ENCODE assay signal across 8 cellular contexts in genomic region chr19:43575156-43575950, GRCh38. TPM values are rescaled to one million over a fixed set of nuclear protein-coding genes. Genes with fewer than 3 reads are reported as not detected.
DNase-seq lines count a peak whose midpoint lies in the region; ATAC-seq and TF ChIP-seq lines count a peak whose summit lies in the region.

TSS of gene PINLYP (plus strand) at chr19:43575801. CDS start at chr19:43577192, 1,391 bp downstream.
A gene with protein sequence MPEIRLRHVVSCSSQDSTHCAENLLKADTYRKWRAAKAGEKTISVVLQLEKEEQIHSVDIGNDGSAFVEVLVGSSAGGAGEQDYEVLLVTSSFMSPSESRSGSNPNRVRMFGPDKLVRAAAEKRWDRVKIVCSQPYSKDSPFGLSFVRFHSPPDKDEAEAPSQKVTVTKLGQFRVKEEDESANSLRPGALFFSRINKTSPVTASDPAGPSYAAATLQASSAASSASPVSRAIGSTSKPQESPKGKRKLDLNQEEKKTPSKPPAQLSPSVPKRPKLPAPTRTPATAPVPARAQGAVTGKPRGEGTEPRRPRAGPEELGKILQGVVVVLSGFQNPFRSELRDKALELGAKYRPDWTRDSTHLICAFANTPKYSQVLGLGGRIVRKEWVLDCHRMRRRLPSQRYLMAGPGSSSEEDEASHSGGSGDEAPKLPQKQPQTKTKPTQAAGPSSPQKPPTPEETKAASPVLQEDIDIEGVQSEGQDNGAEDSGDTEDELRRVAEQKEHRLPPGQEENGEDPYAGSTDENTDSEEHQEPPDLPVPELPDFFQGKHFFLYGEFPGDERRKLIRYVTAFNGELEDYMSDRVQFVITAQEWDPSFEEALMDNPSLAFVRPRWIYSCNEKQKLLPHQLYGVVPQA (minus strand): TSS chr19:43575527. CDS start chr19:43575458, 69 bp downstream.

- POLR2A ChIA-PET in WTC11 (lab: Charles Lee): interaction anchor here (1.0 kb wide), 1 partner anchor 19 kb away, joined by 4 read pairs; no protein-coding TSS in a partner anchor

- H3K27me3 Mint-ChIP-seq in WTC11 (ENCODE audit: low read depth) (no peaks in the 10 kb centered on the region; the same call in none of the 2 replicates), immature natural killer cell (ENCODE audit: low read depth in 3 of 3) (peaks cover 9 to 17% (median 15%) of the 10 kb centered on the region in 3 donors)

- H3K9me3 Mint-ChIP-seq in WTC11: no peaks in the 10 kb centered on the region
- no peaks in the 10 kb centered on the region for H3K9me3 Mint-ChIP-seq in immature natural killer cell

- no peak for TF ChIP-seq CTCF in WTC11 (IDR thresholded peaks at IDR 0.05)
- TF ChIP-seq CTCF in cardiac fibroblast (IDR thresholded peaks at IDR 0.05; ENCODE audit: low read depth, low read length): no peak

- in situ Hi-C loops in ACHN (cut with HindIII; ENCODE audit: low pct_ligation_motif_present, low pct_unique_long_range_greater_than_20kb, low sequenced_read_pairs): no loop called here

- ATAC-seq in GM18873 (IDR thresholded peaks at IDR 0.05; ENCODE audit: low FRiP score, unreplicated experiment) (peak; percentile 86), HG03139 (IDR thresholded peaks at IDR 0.05; ENCODE audit: unreplicated experiment) (peak; percentile 94), WTC11 (peak; percentile 96)

- H3K4me3 ChIP-seq in cardiac fibroblast (replicated peaks in 1 of 2; ENCODE audit: low read depth in 2 of 2, low read length in 2 of 2): peak within 1 kb of the TSS; percentile 83 to 90

- H3K4me3 Mint-ChIP-seq in WTC11 (peak within 1 kb of the TSS; percentile 96), immature natural killer cell (peak within 1 kb of the TSS; percentile 96 to 97 (median 96))

- H3K4me1 Mint-ChIP-seq in WTC11: peaks cover 33% of the 10 kb centered on the region
- peaks cover 45 to 47% of the 10 kb centered on the region in 2 donors for H3K4me1 Mint-ChIP-seq in immature natural killer cell

- DNase-seq in ACHN (peak; percentile 98), NCI-H2227 (lab: John Stamatoyannopoulos, UW; ENCODE audit: unreplicated experiment) (peak; percentile 97), WTC11 (ENCODE audit: low spot score) (peak; percentile 97), cardiac fibroblast (ENCODE audit: low read depth in 2 of 2) (peak; percentile 99), immature natural killer cell (peak; percentile 94 to 97 (median 96)), smooth muscle cell of the brain vasculature (ENCODE audit: low read depth, low spot score) (peak; percentile 96)

- H3K27ac Mint-ChIP-seq in WTC11 (peak within 1 kb of the TSS; percentile 91), immature natural killer cell (peak within 1 kb of the TSS; percentile 97 to 99 (median 98))

- CTCF ChIA-PET in WTC11 (lab: Charles Lee): interaction anchor here (0.6 to 2.8 kb wide), 8 partner anchors 11 to 1182 kb away, joined by 3 to 18 read pairs (median 4); partner anchors contain the start of genes IRGQ and ZNF576

- H3K36me3 Mint-ChIP-seq in WTC11: no peaks in the 10 kb centered on the region; the same call in 1 of the 2 replicates
- peaks cover 0 to 5% (median 0%) of the 10 kb centered on the region in 3 donors for H3K36me3 Mint-ChIP-seq in immature natural killer cell

TF ChIP-seq in WTC11, 78 proteins besides CTCF, POLR2A, EP300 and RAD21:
- TF ChIP-seq E2F5 (CRISPR knock-in tag; IDR thresholded peaks at IDR 0.05): peak; percentile 74; the same call in 1 of the 2 replicates
- no peak for TF ChIP-seq ZNF416 (CRISPR knock-in tag; IDR thresholded peaks at IDR 0.05)
- TF ChIP-seq CREM (CRISPR knock-in tag; IDR thresholded peaks at IDR 0.05): peak; percentile 77; the same call in 1 of the 2 replicates
- no peak for TF ChIP-seq CBFB (CRISPR knock-in tag; IDR thresholded peaks at IDR 0.05; ENCODE audit: low read depth)
- TF ChIP-seq, protein P1, sequence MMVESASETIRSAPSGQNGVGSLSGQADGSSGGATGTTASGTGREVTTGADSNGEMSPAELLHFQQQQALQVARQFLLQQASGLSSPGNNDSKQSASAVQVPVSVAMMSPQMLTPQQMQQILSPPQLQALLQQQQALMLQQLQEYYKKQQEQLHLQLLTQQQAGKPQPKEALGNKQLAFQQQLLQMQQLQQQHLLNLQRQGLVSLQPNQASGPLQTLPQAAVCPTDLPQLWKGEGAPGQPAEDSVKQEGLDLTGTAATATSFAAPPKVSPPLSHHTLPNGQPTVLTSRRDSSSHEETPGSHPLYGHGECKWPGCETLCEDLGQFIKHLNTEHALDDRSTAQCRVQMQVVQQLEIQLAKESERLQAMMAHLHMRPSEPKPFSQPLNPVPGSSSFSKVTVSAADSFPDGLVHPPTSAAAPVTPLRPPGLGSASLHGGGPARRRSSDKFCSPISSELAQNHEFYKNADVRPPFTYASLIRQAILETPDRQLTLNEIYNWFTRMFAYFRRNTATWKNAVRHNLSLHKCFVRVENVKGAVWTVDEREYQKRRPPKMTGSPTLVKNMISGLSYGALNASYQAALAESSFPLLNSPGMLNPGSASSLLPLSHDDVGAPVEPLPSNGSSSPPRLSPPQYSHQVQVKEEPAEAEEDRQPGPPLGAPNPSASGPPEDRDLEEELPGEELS (CRISPR knock-in tag; IDR thresholded peaks at IDR 0.05): 0 out of 2 replicates have a peak, but pooled peaks have one; percentile 25
TF ChIP-seq in WTC11: peak in this region for 3.

RNA-seq across cellular contexts. Expression of gene PINLYP, which starts in this region (rescaled TPM):
- total RNA-seq in WTC11 (2021): 6.4 to 11.3 TPM (median 10.6 TPM) in 3 replicates
- 1 to 10 TPM in 1 of 3 donors, under 1 TPM in 1, not detected in 1; 0.61 to 3.9 TPM for polyA plus RNA-seq in immature natural killer cell

RNA-seq across cellular contexts. Expression of the second gene that starts in this region (rescaled TPM):
- 46.5 to 50.8 TPM (median 48.3 TPM) in 3 replicates for total RNA-seq in WTC11 (2021)
- polyA plus RNA-seq in immature natural killer cell: 10 to 100 TPM; 13.3 to 34.3 (median 15.2) TPM

Comparison
In these comparisons a context has a peak if more than half of its experiments do, and no peak if none do; other contexts are left out.
1. Peak in every context shown above with its lines: DNase-seq, ATAC-seq and H3K4me3 ChIP-seq.